In the genomic region with DNA sequence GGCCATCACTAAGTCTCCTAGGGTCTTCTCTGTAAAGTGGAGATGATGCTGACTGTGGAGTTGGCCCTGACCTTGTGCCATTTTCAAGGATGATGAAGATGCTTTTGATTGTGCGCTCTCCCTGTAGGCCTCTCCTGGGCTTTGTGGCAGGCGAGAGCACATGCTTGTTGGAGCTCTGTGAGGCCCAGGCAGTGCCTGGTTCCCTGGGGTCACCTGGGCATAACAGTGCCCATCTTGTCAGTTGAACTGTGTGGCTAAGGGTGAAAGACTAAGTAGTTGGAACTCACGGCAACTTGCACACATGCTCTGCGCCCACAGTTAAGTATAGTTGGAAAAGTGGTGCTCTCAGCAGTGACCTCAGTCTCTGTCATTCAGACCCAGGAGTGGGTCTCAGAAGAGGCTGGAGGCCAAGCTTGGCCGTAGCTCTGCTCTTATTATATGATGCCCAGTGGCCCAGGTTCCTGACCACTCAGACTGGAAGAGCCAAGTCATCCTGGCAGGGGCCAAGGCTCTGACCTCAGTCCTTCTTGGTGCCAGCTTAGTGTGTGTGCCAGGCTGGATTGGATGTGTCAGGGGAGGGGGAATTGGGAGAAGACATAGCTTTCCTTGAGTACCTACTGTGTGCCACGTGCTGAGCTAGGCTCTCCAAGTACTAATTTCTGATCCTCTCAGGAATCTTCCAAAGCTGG, we compare ENCODE assay signal across 12 cellular contexts.
"Had no signal": no experiment of that assay in that cellular context is flagged by ENCODE, and none has a peak within 500 bp of the region (broad histone marks: within the 10 kb centered on the region; RNA-seq: fewer than 3 reads in every experiment).

No MANE protein-coding gene starts in this region.

- H3K9me3 ChIP-seq: lower lobe of right lung, stomach, thoracic aorta had no signal

- H3K27me3 Mint-ChIP-seq: activated naive CD4-positive, alpha-beta T cell treated with anti-CD3 and anti-CD28 coated beads, Interleukin-2, amount 10 ng/mL, durations not matched to agents 7 days and 5 days; activated T-helper 17 cell treated with anti-CD3 and anti-CD28 coated beads, Interleukin-2, amount 50 U/mL, for 72 hours; dendritic cell treated with granulocyte-macrophage colony-stimulating factor and Interleukin-4, amounts not matched to agents 40 ng/mL and 50 ng/mL, for 4 days; naive thymus-derived CD4-positive, alpha-beta T cell had no signal

- H3K27ac Mint-ChIP-seq: activated naive CD4-positive, alpha-beta T cell treated with anti-CD3 and anti-CD28 coated beads, Interleukin-2, amount 10 ng/mL, durations not matched to agents 7 days and 5 days; activated T-helper 17 cell treated with anti-CD3 and anti-CD28 coated beads, Interleukin-2, amount 50 U/mL, for 72 hours; dendritic cell treated with granulocyte-macrophage colony-stimulating factor and Interleukin-4, amounts not matched to agents 40 ng/mL and 50 ng/mL, for 4 days had no signal

- DNase-seq: activated CD4-positive, alpha-beta T cell treated with anti-CD3 and anti-CD28 coated beads, Interleukin-2, amount 50 U/mL, for 4 hours; activated naive CD4-positive, alpha-beta T cell treated with anti-CD3 and anti-CD28 coated beads, Interleukin-2, amount 10 ng/mL, durations not matched to agents 7 days and 5 days; caudate nucleus; lower lobe of right lung; stimulated activated CD4-positive, alpha-beta T cell treated with anti-CD3 and anti-CD28 coated beads, Interleukin-15, amount 100 ng/mL, for 24 hours; stimulated activated CD4-positive, alpha-beta T cell treated with anti-CD3 and anti-CD28 coated beads, Interleukin-4, amount 100 ng/mL, for 24 hours; stomach; T-helper 2 cell had no signal

- H3K9me3 Mint-ChIP-seq: activated naive CD4-positive, alpha-beta T cell treated with anti-CD3 and anti-CD28 coated beads, Interleukin-2, amount 10 ng/mL, durations not matched to agents 7 days and 5 days; activated T-helper 17 cell treated with anti-CD3 and anti-CD28 coated beads, Interleukin-2, amount 50 U/mL, for 72 hours; dendritic cell treated with granulocyte-macrophage colony-stimulating factor and Interleukin-4, amounts not matched to agents 40 ng/mL and 50 ng/mL, for 4 days had no signal

- H3K4me1 Mint-ChIP-seq: activated naive CD4-positive, alpha-beta T cell treated with anti-CD3 and anti-CD28 coated beads, Interleukin-2, amount 10 ng/mL, durations not matched to agents 7 days and 5 days had no signal

- H3K4me3 Mint-ChIP-seq: activated naive CD4-positive, alpha-beta T cell treated with anti-CD3 and anti-CD28 coated beads, Interleukin-2, amount 10 ng/mL, durations not matched to agents 7 days and 5 days; activated T-helper 17 cell treated with anti-CD3 and anti-CD28 coated beads, Interleukin-2, amount 50 U/mL, for 72 hours; dendritic cell treated with granulocyte-macrophage colony-stimulating factor and Interleukin-4, amounts not matched to agents 40 ng/mL and 50 ng/mL, for 4 days had no signal

- ATAC-seq: activated T-helper 17 cell treated with anti-CD3 and anti-CD28 coated beads, Interleukin-2, amount 50 U/mL, for 72 hours; lower lobe of right lung had no signal

- H3K36me3 ChIP-seq: lower lobe of right lung, thoracic aorta had no signal

- H3K4me3 ChIP-seq: lower lobe of right lung, stomach, thoracic aorta had no signal

- H3K27me3 ChIP-seq: stomach had no signal

- H3K27ac ChIP-seq: lower lobe of right lung, stomach, thoracic aorta had no signal

- H3K4me1 ChIP-seq: lower lobe of right lung, stomach had no signal
